Comparison of ENCODE assay signal across 18 cellular contexts in the genomic region with DNA sequence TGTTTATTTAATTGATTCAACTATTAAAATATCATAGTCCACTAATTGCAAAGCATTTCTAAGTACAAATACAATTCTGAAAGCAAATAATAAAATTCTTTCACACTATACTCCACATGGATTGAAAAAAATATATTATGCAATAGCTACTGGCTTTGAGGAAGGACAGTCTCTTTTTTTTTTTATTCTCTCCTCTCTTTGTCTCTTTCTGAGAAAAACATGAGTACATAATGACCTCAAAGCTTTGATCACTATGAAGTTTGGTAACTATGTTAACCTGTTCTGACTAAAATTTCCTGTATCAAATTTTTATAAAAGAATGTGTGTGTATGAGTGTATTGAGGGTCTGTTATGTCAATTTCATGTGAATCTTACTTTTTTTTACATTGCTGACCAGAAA.
A peak's percentile ranks its signal among the peaks of the same experiment; 100 is the strongest.
DNase-seq lines count a peak whose midpoint lies in the region; ATAC-seq, FAIRE-seq and TF ChIP-seq lines count a peak whose summit lies in the region.
"Had no signal": no experiment of that assay in that cellular context is flagged by ENCODE, and none has a peak within 500 bp of the region (broad histone marks: within the 10 kb centered on the region; RNA-seq: fewer than 3 reads in every experiment).

No MANE protein-coding gene starts in this region.

- TF ChIP-seq CTCF in cardiac fibroblast (IDR thresholded peaks at IDR 0.05; ENCODE audit: low read depth, low read length) (no peak), stomach (IDR thresholded peaks at IDR 0.05) (no peak)

- H3K27me3 Mint-ChIP-seq in activated T-cell treated with anti-CD3 and anti-CD28 coated beads, Interleukin-2, amount 50 U/mL, for 72 hours (ENCODE audit: low read depth), result peaks cover 15% of the 10 kb centered on the region
- no peaks in the 10 kb centered on the region for H3K27me3 Mint-ChIP-seq in activated T-cell treated with anti-CD3 and anti-CD28 coated beads, Interleukin-2, amount 50 U/mL, for 24 hours
- peaks cover 5% of the 10 kb centered on the region for H3K27me3 Mint-ChIP-seq in activated CD8-positive, alpha-beta memory T cell treated with anti-CD3 and anti-CD28 coated beads, Interleukin-2, amount 10 ng/mL, durations not matched to agents 7 days and 5 days

- H3K27ac ChIP-seq in stomach, result peak overlapping the region in 4 of 5 donors; percentile 13 to 77 (median 54)
- no peak overlapping the region for H3K27ac ChIP-seq in effector memory CD4-positive, alpha-beta T cell (ENCODE audit: insufficient read depth, low read length, poor library complexity, severe bottlenecking)
- H3K27ac ChIP-seq: neural progenitor cell, PC-9, upper lobe of left lung had no signal

- H3K4me1 Mint-ChIP-seq in activated T-cell treated with anti-CD3 and anti-CD28 coated beads, Interleukin-2, amount 50 U/mL, for 72 hours (ENCODE audit: low read depth), result peaks cover 20% of the 10 kb centered on the region
- peaks cover 12% of the 10 kb centered on the region for H3K4me1 Mint-ChIP-seq in activated T-cell treated with anti-CD3 and anti-CD28 coated beads, Interleukin-2, amount 50 U/mL, for 24 hours (ENCODE audit: low read depth)
- peaks cover 1% of the 10 kb centered on the region for H3K4me1 Mint-ChIP-seq in activated CD8-positive, alpha-beta memory T cell treated with anti-CD3 and anti-CD28 coated beads, Interleukin-2, amount 10 ng/mL, durations not matched to agents 7 days and 5 days

- TF ChIP-seq EP300 in stomach (IDR thresholded peaks at IDR 0.05), result no peak

- ATAC-seq in activated T-cell treated with anti-CD3 and anti-CD28 coated beads, Interleukin-2, amount 50 U/mL, for 72 hours (replicated peaks in 1 of 2), result peak; percentile 53
- no peak for ATAC-seq in HG02870 (IDR thresholded peaks at IDR 0.05; ENCODE audit: unreplicated experiment)
- ATAC-seq in activated CD8-positive, alpha-beta memory T cell treated with anti-CD3 and anti-CD28 coated beads, Interleukin-2, amount 10 ng/mL, durations not matched to agents 7 days and 5 days, result no peak

- peaks cover 0 to 31% (median 15%) of the 10 kb centered on the region in 4 donors for H3K4me1 ChIP-seq in stomach
- no peaks in the 10 kb centered on the region for H3K4me1 ChIP-seq in effector memory CD4-positive, alpha-beta T cell (ENCODE audit: control insufficient read depth, insufficient read depth, low read length, poor library complexity, severe bottlenecking)
- H3K4me1 ChIP-seq: neural progenitor cell, upper lobe of left lung had no signal

- peak; percentile 9 for FAIRE-seq in islet of Langerhans (lab: Jason Lieb, UNC)
- FAIRE-seq: A204.1, frontal cortex had no signal

- H3K9me3 ChIP-seq in stomach, result no peaks in the 10 kb centered on the region
- no peaks in the 10 kb centered on the region for H3K9me3 ChIP-seq in effector memory CD4-positive, alpha-beta T cell (ENCODE audit: control insufficient read depth, low read length)
- H3K9me3 ChIP-seq: upper lobe of left lung had no signal

- CTCF ChIA-PET in activated CD8-positive, alpha-beta memory T cell treated with anti-CD3 and anti-CD28 coated beads, Interleukin-2, amount 10 ng/mL, durations not matched to agents 7 days and 5 days (lab: Charles Lee), result no interaction called here

- no peak for TF ChIP-seq POLR2A in stomach (IDR thresholded peaks at IDR 0.05)

- intact Hi-C loops in stomach (cut with DNase I; ENCODE audit: low total_unique reads), result no loop called here

- H3K27ac Mint-ChIP-seq in activated T-cell treated with anti-CD3 and anti-CD28 coated beads, Interleukin-2, amount 50 U/mL, for 72 hours, result peak overlapping the region; percentile 81
- H3K27ac Mint-ChIP-seq in activated T-cell treated with anti-CD3 and anti-CD28 coated beads, Interleukin-2, amount 50 U/mL, for 24 hours, result no peak overlapping the region
- H3K27ac Mint-ChIP-seq in activated CD8-positive, alpha-beta memory T cell treated with anti-CD3 and anti-CD28 coated beads, Interleukin-2, amount 10 ng/mL, durations not matched to agents 7 days and 5 days, result no peak overlapping the region
- H3K27ac Mint-ChIP-seq: neural progenitor cell had no signal

- H3K36me3 Mint-ChIP-seq in activated T-cell treated with anti-CD3 and anti-CD28 coated beads, Interleukin-2, amount 50 U/mL, for 72 hours (ENCODE audit: insufficient read depth in 2 of 2), result no peaks in the 10 kb centered on the region
- H3K36me3 Mint-ChIP-seq in activated T-cell treated with anti-CD3 and anti-CD28 coated beads, Interleukin-2, amount 50 U/mL, for 24 hours (ENCODE audit: low read depth), result no peaks in the 10 kb centered on the region
- H3K36me3 Mint-ChIP-seq in activated CD8-positive, alpha-beta memory T cell treated with anti-CD3 and anti-CD28 coated beads, Interleukin-2, amount 10 ng/mL, durations not matched to agents 7 days and 5 days, result no peaks in the 10 kb centered on the region
- H3K36me3 Mint-ChIP-seq: neural progenitor cell had no signal

- no peak for DNase-seq in activated T-cell treated with anti-CD3 and anti-CD28 coated beads, Interleukin-2, amount 50 U/mL, for 72 hours
- no peak for DNase-seq in activated T-cell treated with anti-CD3 and anti-CD28 coated beads, Interleukin-2, amount 50 U/mL, for 24 hours
- peak; percentile 66 to 81 for DNase-seq in cardiac fibroblast (ENCODE audit: low read depth in 2 of 2)
- DNase-seq in stomach, result no peak
- DNase-seq in effector memory CD4-positive, alpha-beta T cell, result no peak
- DNase-seq in activated CD8-positive, alpha-beta memory T cell treated with anti-CD3 and anti-CD28 coated beads, Interleukin-2, amount 10 ng/mL, durations not matched to agents 7 days and 5 days, result no peak
- DNase-seq: mesendoderm, NCI-H2029 treated with DMSO at 0.1 percent for 48 hours, NCI-H510A treated with DMSO at 0.1 percent for 48 hours, PC-9, SW 1271, upper lobe of left lung had no signal

- no peaks in the 10 kb centered on the region for H3K9me3 Mint-ChIP-seq in activated T-cell treated with anti-CD3 and anti-CD28 coated beads, Interleukin-2, amount 50 U/mL, for 72 hours
- H3K9me3 Mint-ChIP-seq in activated T-cell treated with anti-CD3 and anti-CD28 coated beads, Interleukin-2, amount 50 U/mL, for 24 hours, result peaks cover 3% of the 10 kb centered on the region
- H3K9me3 Mint-ChIP-seq in activated CD8-positive, alpha-beta memory T cell treated with anti-CD3 and anti-CD28 coated beads, Interleukin-2, amount 10 ng/mL, durations not matched to agents 7 days and 5 days (ENCODE audit: low read depth), result no peaks in the 10 kb centered on the region

- no peaks in the 10 kb centered on the region for H3K27me3 ChIP-seq in stomach
- no peaks in the 10 kb centered on the region for H3K27me3 ChIP-seq in effector memory CD4-positive, alpha-beta T cell (replicated peaks; ENCODE audit: control insufficient read depth, insufficient read depth, low read length, poor library complexity, severe bottlenecking)
- H3K27me3 ChIP-seq: neural progenitor cell, upper lobe of left lung had no signal

- H3K4me3 ChIP-seq in cardiac fibroblast (replicated peaks in 1 of 2; ENCODE audit: low read depth in 2 of 2, low read length in 2 of 2), result no peak overlapping the region
- H3K4me3 ChIP-seq in stomach, result no peak overlapping the region
- H3K4me3 ChIP-seq in effector memory CD4-positive, alpha-beta T cell (ENCODE audit: insufficient read depth, low read depth, low read length, poor library complexity, severe bottlenecking), result no peak overlapping the region
- H3K4me3 ChIP-seq: neural progenitor cell, PC-9, skin epidermis, upper lobe of left lung had no signal

- no peaks in the 10 kb centered on the region for H3K36me3 ChIP-seq in stomach
- H3K36me3 ChIP-seq in effector memory CD4-positive, alpha-beta T cell (ENCODE audit: control insufficient read depth, insufficient read depth, low read length), result no peaks in the 10 kb centered on the region
- H3K36me3 ChIP-seq: neural progenitor cell, upper lobe of left lung had no signal

- H3K4me3 Mint-ChIP-seq in activated T-cell treated with anti-CD3 and anti-CD28 coated beads, Interleukin-2, amount 50 U/mL, for 72 hours, result peak overlapping the region; percentile 13 to 62
- H3K4me3 Mint-ChIP-seq in activated T-cell treated with anti-CD3 and anti-CD28 coated beads, Interleukin-2, amount 50 U/mL, for 24 hours, result no peak overlapping the region
- H3K4me3 Mint-ChIP-seq in activated CD8-positive, alpha-beta memory T cell treated with anti-CD3 and anti-CD28 coated beads, Interleukin-2, amount 10 ng/mL, durations not matched to agents 7 days and 5 days, result no peak overlapping the region
- H3K4me3 Mint-ChIP-seq: neural progenitor cell had no signal

Comparison
In these comparisons a context has a peak if more than half of its experiments do, and no peak if none do; other contexts are left out.
1. H3K4me3 Mint-ChIP-seq: peak in activated T-cell treated with anti-CD3 and anti-CD28 coated beads, Interleukin-2, amount 50 U/mL, for 72 hours (2 of 2); none in activated T-cell treated with anti-CD3 and anti-CD28 coated beads, Interleukin-2, amount 50 U/mL, for 24 hours (single experiment) and activated CD8-positive, alpha-beta memory T cell treated with anti-CD3 and anti-CD28 coated beads, Interleukin-2, amount 10 ng/mL, durations not matched to agents 7 days and 5 days (single experiment).
2. ATAC-seq: peak in activated T-cell treated with anti-CD3 and anti-CD28 coated beads, Interleukin-2, amount 50 U/mL, for 72 hours (2 of 2); none in HG02870 (single experiment) and activated CD8-positive, alpha-beta memory T cell treated with anti-CD3 and anti-CD28 coated beads, Interleukin-2, amount 10 ng/mL, durations not matched to agents 7 days and 5 days (single experiment).
3. DNase-seq: peak in cardiac fibroblast (2 of 2); none in activated T-cell treated with anti-CD3 and anti-CD28 coated beads, Interleukin-2, amount 50 U/mL, for 72 hours (0 of 2), activated T-cell treated with anti-CD3 and anti-CD28 coated beads, Interleukin-2, amount 50 U/mL, for 24 hours (single experiment), stomach (single experiment), effector memory CD4-positive, alpha-beta T cell (0 of 3) and activated CD8-positive, alpha-beta memory T cell treated with anti-CD3 and anti-CD28 coated beads, Interleukin-2, amount 10 ng/mL, durations not matched to agents 7 days and 5 days (single experiment).